In the genomic region with DNA sequence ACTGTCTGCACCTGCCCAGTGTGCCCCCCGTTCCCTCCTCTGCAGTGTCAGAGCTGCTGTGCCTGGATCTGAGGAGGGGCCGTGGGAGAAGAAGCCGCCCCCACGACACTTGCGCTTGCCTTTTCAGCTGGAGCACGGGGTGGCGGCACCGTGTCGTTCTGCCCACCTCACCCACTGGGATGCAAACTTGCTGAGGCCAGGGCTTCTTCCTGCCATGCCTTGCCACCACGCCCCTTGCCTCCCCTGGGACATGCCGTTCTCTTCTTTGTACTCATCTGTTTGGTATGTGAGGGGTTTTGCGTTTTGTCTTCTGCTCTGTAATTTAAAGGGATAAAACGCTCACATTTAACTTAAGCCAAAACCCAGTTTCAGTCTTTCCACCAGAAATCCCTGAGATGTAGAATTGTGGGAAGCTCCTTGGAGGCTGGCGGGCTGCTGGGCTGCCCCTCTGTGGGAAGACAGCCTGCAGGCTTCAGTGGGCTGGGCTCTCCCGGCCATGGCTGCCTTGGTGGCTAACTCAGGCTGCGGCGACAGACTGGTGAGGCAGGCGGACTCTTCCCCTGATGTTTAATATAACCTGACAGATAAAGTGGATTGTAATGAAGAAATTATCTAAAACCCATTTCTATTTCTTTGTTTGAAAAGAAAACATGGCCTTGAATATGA, we compare ENCODE assay signal across 1 cellular context.
TF ChIP-seq lines count a peak whose summit lies in the region.

No MANE protein-coding gene starts in this region.

TF ChIP-seq in H1, 55 proteins besides CTCF, POLR2A, EP300 and RAD21 (continued from another document):
- TF ChIP-seq E2F6 (IDR thresholded peaks at IDR 0.05) = no peak
- TF ChIP-seq, protein P1, sequence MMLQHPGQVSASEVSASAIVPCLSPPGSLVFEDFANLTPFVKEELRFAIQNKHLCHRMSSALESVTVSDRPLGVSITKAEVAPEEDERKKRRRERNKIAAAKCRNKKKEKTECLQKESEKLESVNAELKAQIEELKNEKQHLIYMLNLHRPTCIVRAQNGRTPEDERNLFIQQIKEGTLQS (IDR thresholded peaks at IDR 0.05; ENCODE audit: insufficient read depth, low read depth, low read length) = no peak
- no peak for TF ChIP-seq CBX5 (IDR thresholded peaks at IDR 0.05; ENCODE audit: low read depth, low read length)
- no peak for TF ChIP-seq SIN3A (conservative IDR thresholded peaks at IDR 0.05 in 1 of 2, IDR thresholded peaks at IDR 0.05 in 1 of 2; ENCODE audit: low read depth in 1 of 2, low read length in 2 of 2)
- TF ChIP-seq SP2 (IDR thresholded peaks at IDR 0.05; ENCODE audit: low read length) = no peak
- no peak for TF ChIP-seq RFX5 (IDR thresholded peaks at IDR 0.05; ENCODE audit: borderline replicate concordance, low read depth, low read length)
- TF ChIP-seq TEAD4 (IDR thresholded peaks at IDR 0.05; ENCODE audit: low read depth, low read length) = no peak
- TF ChIP-seq CHD1 (IDR thresholded peaks at IDR 0.05; ENCODE audit: low read depth, low read length) = no peak
- TF ChIP-seq SAP30 (IDR thresholded peaks at IDR 0.05; ENCODE audit: insufficient read depth, insufficient replicate concordance, low read length) = no peak
- no peak for TF ChIP-seq GABPA (IDR thresholded peaks at IDR 0.05; ENCODE audit: borderline replicate concordance, insufficient read depth, low read length)
- no peak for TF ChIP-seq SIX5 (IDR thresholded peaks at IDR 0.05; ENCODE audit: low read depth, low read length)
